In the genomic region with DNA sequence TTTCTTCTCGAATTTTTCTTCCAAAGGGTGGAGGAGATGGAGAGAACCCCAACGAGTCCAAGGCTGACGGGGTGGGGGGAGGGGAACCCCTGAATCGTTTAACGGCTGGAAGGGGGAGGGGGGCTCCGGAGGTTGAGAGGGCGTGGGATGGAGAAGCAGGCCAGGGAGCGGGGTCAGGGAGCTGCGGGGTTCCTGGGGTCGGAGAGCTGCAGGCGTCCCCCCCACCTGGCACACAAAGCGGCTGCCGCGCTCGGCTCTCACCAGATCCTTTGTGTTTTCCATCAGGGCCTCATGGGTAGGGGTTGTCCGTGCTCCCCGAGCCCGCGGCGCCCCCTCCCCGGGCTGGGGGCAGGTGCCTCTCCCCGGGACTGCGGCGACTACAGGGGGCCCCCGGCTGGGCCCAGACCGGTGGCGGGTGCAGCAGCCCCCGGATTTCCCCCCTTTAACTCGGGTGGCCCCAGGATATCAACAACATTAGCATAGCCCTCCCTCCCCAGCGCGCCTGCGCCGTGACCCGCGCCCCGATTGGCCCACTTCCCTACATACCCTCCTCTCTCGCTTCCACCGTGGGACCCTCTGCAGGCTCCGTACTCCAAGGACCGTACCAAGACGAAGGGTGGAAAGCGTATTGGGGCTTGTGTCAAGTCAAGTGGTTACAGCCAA, we compare ENCODE assay signal across 8 cellular contexts. TPM values are rescaled to one million over a fixed set of nuclear protein-coding genes. Genes with fewer than 3 reads are reported as not detected.
DNase-seq lines count a peak whose midpoint lies in the region; ATAC-seq, FAIRE-seq and TF ChIP-seq lines count a peak whose summit lies in the region.

TSS of gene MBTD1 (minus strand) at position 476 of the 663 bp plus-strand sequence. CDS start 34,888 bp downstream, outside the sequence.

- intact Hi-C loops in activated CD4-positive, alpha-beta T cell treated with anti-CD3 and anti-CD28 coated beads, Interleukin-2, amount 10 ng/mL, durations not matched to agents 24 days and 14 days (cut with micrococcal nuclease): loop anchor here (1.0 to 2.0 kb wide), 4 partner anchors 93 to 259 kb away; partner anchors contain the start of genes NME1 and NME2
- intact Hi-C loops in left colon (cut with DNase I, micrococcal nuclease): no loop called here

- FAIRE-seq in GM19239 (lab: Jason Lieb, UNC): peak; percentile 90

- no peak for TF ChIP-seq CTCF in coronary artery (IDR thresholded peaks at IDR 0.05)

- H3K4me1 Mint-ChIP-seq in activated CD4-positive, alpha-beta T cell treated with anti-CD3 and anti-CD28 coated beads, Interleukin-2, amount 10 ng/mL, durations not matched to agents 24 days and 14 days: peaks cover 49% of the 10 kb centered on the region

- peak within 1 kb of the TSS; percentile 84 for H3K4me3 Mint-ChIP-seq in activated CD4-positive, alpha-beta T cell treated with anti-CD3 and anti-CD28 coated beads, Interleukin-2, amount 10 ng/mL, durations not matched to agents 24 days and 14 days

- H3K27me3 Mint-ChIP-seq in activated CD4-positive, alpha-beta T cell treated with anti-CD3 and anti-CD28 coated beads, Interleukin-2, amount 10 ng/mL, durations not matched to agents 24 days and 14 days: no peaks in the 10 kb centered on the region

- peak within 1 kb of the TSS; percentile 86 for H3K4me3 ChIP-seq in coronary artery

- peak within 1 kb of the TSS; percentile 93 to 97 for H3K27ac ChIP-seq in coronary artery

- DNase-seq in AML-193 (lab: John Stamatoyannopoulos, UW) (peak; percentile 95 to 98), GM19239 (ENCODE audit: insufficient read length, low spot score) (peak; percentile 93), NCI-H526 (lab: John Stamatoyannopoulos, UW) (peak; percentile 98), coronary artery (ENCODE audit: low spot score) (peak; percentile 96), left colon (peak; percentile 95 to 96)
- DNase-seq in activated CD4-positive, alpha-beta T cell treated with anti-CD3 and anti-CD28 coated beads, Interleukin-2, amount 10 ng/mL, durations not matched to agents 24 days and 14 days: peak; percentile 98
- peak; percentile 86 to 87 for DNase-seq in stimulated activated CD4-positive, alpha-beta T cell treated with anti-CD3 and anti-CD28 coated beads, Interleukin-1b, Interleukin-23, amount 100 ng/mL, for 4 hours (ENCODE audit: low read depth in 2 of 2)

- peaks cover 55% of the 10 kb centered on the region for H3K36me3 Mint-ChIP-seq in activated CD4-positive, alpha-beta T cell treated with anti-CD3 and anti-CD28 coated beads, Interleukin-2, amount 10 ng/mL, durations not matched to agents 24 days and 14 days (ENCODE audit: low read depth)

- ATAC-seq in HG03442 (IDR thresholded peaks at IDR 0.05; ENCODE audit: unreplicated experiment) (peak; percentile 65), left colon (peak; percentile 80)

- no peaks in the 10 kb centered on the region for H3K9me3 Mint-ChIP-seq in activated CD4-positive, alpha-beta T cell treated with anti-CD3 and anti-CD28 coated beads, Interleukin-2, amount 10 ng/mL, durations not matched to agents 24 days and 14 days

- peak within 1 kb of the TSS; percentile 97 for H3K27ac Mint-ChIP-seq in activated CD4-positive, alpha-beta T cell treated with anti-CD3 and anti-CD28 coated beads, Interleukin-2, amount 10 ng/mL, durations not matched to agents 24 days and 14 days

RNA-seq across cellular contexts. Expression of gene MBTD1, which starts in this region (rescaled TPM):
- 11.5 and 13.1 TPM in 2 replicates for total RNA-seq in activated CD4-positive, alpha-beta T cell treated with anti-CD3 and anti-CD28 coated beads, Interleukin-2, amount 10 ng/mL, durations not matched to agents 24 days and 14 days
- 10 to 100 TPM; 13.1 to 14.8 TPM for total RNA-seq in left colon

Comparison
In these comparisons a context has a peak if more than half of its experiments do, and no peak if none do; other contexts are left out.
1. Peak in every context shown above with its lines: DNase-seq, ATAC-seq, H3K4me3 ChIP-seq and H3K27ac ChIP-seq.